ENCODE assay signal across 10 cellular contexts in genomic region chr6:28810655-28811053, GRCh38.
DNase-seq lines count a peak whose midpoint lies in the region; ATAC-seq, FAIRE-seq and TF ChIP-seq lines count a peak whose summit lies in the region.
"Had no signal": no experiment of that assay in that cellular context is flagged by ENCODE, and none has a peak within 500 bp of the region (broad histone marks: within the 10 kb centered on the region; RNA-seq: fewer than 3 reads in every experiment).

No MANE protein-coding gene starts in this region.

- ATAC-seq in HG02798 (IDR thresholded peaks at IDR 0.05; ENCODE audit: poor library complexity, unreplicated experiment), result no peak

- peaks cover 2% of the 10 kb centered on the region for H3K36me3 Mint-ChIP-seq in astrocyte (ENCODE audit: low read depth, unreplicated experiment)

- H3K79me2 ChIP-seq in astrocyte (ENCODE audit: insufficient read depth, low read length), result no peaks in the 10 kb centered on the region

- H3K9me3 ChIP-seq in HUES48 (ENCODE audit: control insufficient read depth, insufficient read depth, low read length) (no peaks in the 10 kb centered on the region), astrocyte (ENCODE audit: insufficient read depth, low read depth, low read length) (no peaks in the 10 kb centered on the region), mesodermal cell (ENCODE audit: control insufficient read depth, low read length) (no peaks in the 10 kb centered on the region)

- FAIRE-seq in astrocyte (lab: Jason Lieb, UNC), result no peak

- H3K4me1 Mint-ChIP-seq in astrocyte (ENCODE audit: low read depth, unreplicated experiment), result peaks cover 6% of the 10 kb centered on the region

- 3 to 6% methylated on average over 14 of the region's 14 CpGs for WGBS in mesodermal cell (ENCODE audit: insufficient coverage in 2 of 2), 2 experiments

- peaks cover 78% of the 10 kb centered on the region for H3K27me3 Mint-ChIP-seq in astrocyte (ENCODE audit: low read depth, unreplicated experiment)

- no peak for TF ChIP-seq CTCF in astrocyte (IDR thresholded peaks at IDR 0.05; ENCODE audit: insufficient read depth, low read depth, low read length)

- H3K4me2 ChIP-seq in astrocyte (ENCODE audit: low read length), result peak overlapping the region; percentile 87

- H3K9ac ChIP-seq in HUES48 (ENCODE audit: low read depth, low read length) (no peak overlapping the region), astrocyte (ENCODE audit: low read length) (no peak overlapping the region)

- no peak overlapping the region for H2AFZ ChIP-seq in astrocyte (ENCODE audit: low read depth, low read length)

- H3K9me3 Mint-ChIP-seq in astrocyte (ENCODE audit: unreplicated experiment), result peaks cover 8% of the 10 kb centered on the region

- peak; percentile 42 for DNase-seq in ELF-1 (ENCODE audit: low read depth, low spot score)
- no peak for DNase-seq in astrocyte (ENCODE audit: low read depth)
- no peak for DNase-seq in NK-92 (lab: John Stamatoyannopoulos, UW; ENCODE audit: unreplicated experiment)
- no peak for DNase-seq in stimulated activated CD4-positive, alpha-beta T cell treated with anti-CD3 and anti-CD28 coated beads, Interleukin-4, amount 100 ng/mL, for 24 hours
- no peak for DNase-seq in activated CD4-positive, CD25-positive, alpha-beta regulatory T cell treated with anti-CD3 and anti-CD28 coated beads, Interleukin-2, amount 50 U/mL, for 72 hours
- DNase-seq: DND-41; NK-92 treated with Interleukin-12 subunit alpha and Interleukin-12 subunit beta, amount 100 ng/mL, for 24 hours had no signal

- no peaks in the 10 kb centered on the region for H4K20me1 ChIP-seq in astrocyte (ENCODE audit: insufficient read depth, low read length)

- H3K4me3 Mint-ChIP-seq in astrocyte (ENCODE audit: unreplicated experiment), result peak overlapping the region; percentile 77

- H3K4me1 ChIP-seq in HUES48 (ENCODE audit: control insufficient read depth, insufficient read depth, low read length) (peaks cover 29% of the 10 kb centered on the region), astrocyte (ENCODE audit: insufficient read depth, low read length) (peaks cover 6% of the 10 kb centered on the region), mesodermal cell (ENCODE audit: control insufficient read depth, insufficient read depth, low read length, poor library complexity, severe bottlenecking) (no peaks in the 10 kb centered on the region)

- H3K27ac Mint-ChIP-seq in astrocyte (ENCODE audit: unreplicated experiment), result peak overlapping the region; percentile 43

- peaks cover 96% of the 10 kb centered on the region for H3K27me3 ChIP-seq in HUES48 (ENCODE audit: control insufficient read depth, insufficient read depth, low read length)
- peaks cover 62% of the 10 kb centered on the region for H3K27me3 ChIP-seq in astrocyte (ENCODE audit: insufficient read depth, low read length)

- H3K36me3 ChIP-seq in HUES48 (ENCODE audit: control insufficient read depth, insufficient read depth, low read length) (no peaks in the 10 kb centered on the region), astrocyte (ENCODE audit: insufficient read depth, low read length) (no peaks in the 10 kb centered on the region), mesodermal cell (ENCODE audit: control insufficient read depth, insufficient read depth, low read length) (no peaks in the 10 kb centered on the region)

- H3K27ac ChIP-seq in HUES48 (ENCODE audit: low read depth, low read length) (no peak overlapping the region), astrocyte (ENCODE audit: low read depth, low read length) (no peak overlapping the region), mesodermal cell (ENCODE audit: low read depth, low read length, severe bottlenecking) (no peak overlapping the region)

- H3K4me3 ChIP-seq in HUES48 (ENCODE audit: low read depth, low read length) (peak overlapping the region; percentile 65), astrocyte (ENCODE audit: insufficient read depth, low read depth, low read length) (peak overlapping the region; percentile 60), mesodermal cell (ENCODE audit: extremely low read depth, insufficient read depth, low read length, poor library complexity, severe bottlenecking) (peak overlapping the region; percentile 33)
